Comparison of ENCODE assay signal across 1 cellular context in genomic region chr2:8692783-8693768, GRCh38.
TF ChIP-seq lines count a peak whose summit lies in the region.

No MANE protein-coding gene starts in this region.

TF ChIP-seq in HepG2, 621 proteins besides CTCF, POLR2A, EP300 and RAD21 (continued from another document and continues in another):
- TF ChIP-seq AHDC1 (CRISPR knock-in tag; IDR thresholded peaks at IDR 0.05; ENCODE audit: borderline replicate concordance) (0 out of 2 replicates have a peak, but pooled peaks have one; percentile 34), ZHX2 (IDR thresholded peaks at IDR 0.05; ENCODE audit: low read depth) (no peak), ZHX2 (CRISPR knock-in tag; IDR thresholded peaks at IDR 0.05; ENCODE audit: borderline replicate concordance) (no peak), ETV5 (CRISPR knock-in tag; IDR thresholded peaks at IDR 0.05; ENCODE audit: borderline replicate concordance) (peak; percentile 48), REPIN1 (CRISPR knock-in tag; IDR thresholded peaks at IDR 0.05; ENCODE audit: borderline replicate concordance, low read depth) (peak; percentile 52; the same call in 1 of the 2 replicates), ZNF574 (CRISPR knock-in tag; IDR thresholded peaks at IDR 0.05) (peak; percentile 44; the same call in 1 of the 2 replicates), ZNF674 (CRISPR knock-in tag; IDR thresholded peaks at IDR 0.05; ENCODE audit: low read depth) (no peak; the same call in 1 of the 2 replicates), SRF (IDR thresholded peaks at IDR 0.05; ENCODE audit: low read depth, low read length) (no peak), CBFB (CRISPR knock-in tag; IDR thresholded peaks at IDR 0.05) (0 out of 2 replicates have a peak, but pooled peaks have one; percentile 31), MXD3 (CRISPR knock-in tag; IDR thresholded peaks at IDR 0.05) (peak; percentile 81), ZNF124 (CRISPR knock-in tag; IDR thresholded peaks at IDR 0.05) (peak; percentile 82), AHR (CRISPR knock-in tag; IDR thresholded peaks at IDR 0.05) (0 out of 2 replicates have a peak, but pooled peaks have one; percentile 35), STAT5B (CRISPR knock-in tag; IDR thresholded peaks at IDR 0.05) (0 out of 2 replicates have a peak, but pooled peaks have one; percentile 35), HNRNPL (IDR thresholded peaks at IDR 0.05; ENCODE audit: low read depth, low read length) (no peak), ATF2 (CRISPR knock-in tag; IDR thresholded peaks at IDR 0.05) (peak; percentile 27; the same call in 1 of the 2 replicates), ZNF598 (CRISPR knock-in tag; IDR thresholded peaks at IDR 0.05; ENCODE audit: borderline replicate concordance) (no peak), LCORL (IDR thresholded peaks at IDR 0.05) (no peak), LCORL (CRISPR knock-in tag; IDR thresholded peaks at IDR 0.05) (peak; percentile 73), ZNF512B (CRISPR knock-in tag; IDR thresholded peaks at IDR 0.05; ENCODE audit: borderline replicate concordance) (0 out of 2 replicates have a peak, but pooled peaks have one; percentile 68), SMAD3 (CRISPR knock-in tag; IDR thresholded peaks at IDR 0.05) (0 out of 2 replicates have a peak, but pooled peaks have one; percentile 23), HDAC2 (CRISPR knock-in tag; IDR thresholded peaks at IDR 0.05) (0 out of 2 replicates have a peak, but pooled peaks have one; percentile 20), ZFP36L2 (CRISPR knock-in tag; IDR thresholded peaks at IDR 0.05) (0 out of 2 replicates have a peak, but pooled peaks have one; percentile 65), FOXK2 (IDR thresholded peaks at IDR 0.05) (no peak), TEAD3 (CRISPR knock-in tag; optimal IDR thresholded peaks at IDR 0.05; ENCODE audit: borderline replicate concordance) (peak; percentile 67), TFDP2 (CRISPR knock-in tag; IDR thresholded peaks at IDR 0.05) (peak; percentile 49; the same call in 1 of the 2 replicates), ZNF20 (CRISPR knock-in tag; IDR thresholded peaks at IDR 0.05) (no peak), TOPORS (CRISPR knock-in tag; IDR thresholded peaks at IDR 0.05) (0 out of 2 replicates have a peak, but pooled peaks have one; percentile 6), TFDP1 (CRISPR knock-in tag; IDR thresholded peaks at IDR 0.05; ENCODE audit: borderline replicate concordance) (peak; percentile 64; the same call in 1 of the 2 replicates), KLF12 (CRISPR knock-in tag; IDR thresholded peaks at IDR 0.05; ENCODE audit: borderline replicate concordance) (no peak), MAZ (IDR thresholded peaks at IDR 0.05; ENCODE audit: borderline replicate concordance, low read depth, low read length) (0 out of 2 replicates have a peak, but pooled peaks have one; percentile 29), MAZ (CRISPR knock-in tag; IDR thresholded peaks at IDR 0.05; ENCODE audit: low read depth) (no peak), EED (CRISPR knock-in tag; IDR thresholded peaks at IDR 0.05) (peak; percentile 76; the same call in 1 of the 2 replicates)
- TF ChIP-seq, protein P1, sequence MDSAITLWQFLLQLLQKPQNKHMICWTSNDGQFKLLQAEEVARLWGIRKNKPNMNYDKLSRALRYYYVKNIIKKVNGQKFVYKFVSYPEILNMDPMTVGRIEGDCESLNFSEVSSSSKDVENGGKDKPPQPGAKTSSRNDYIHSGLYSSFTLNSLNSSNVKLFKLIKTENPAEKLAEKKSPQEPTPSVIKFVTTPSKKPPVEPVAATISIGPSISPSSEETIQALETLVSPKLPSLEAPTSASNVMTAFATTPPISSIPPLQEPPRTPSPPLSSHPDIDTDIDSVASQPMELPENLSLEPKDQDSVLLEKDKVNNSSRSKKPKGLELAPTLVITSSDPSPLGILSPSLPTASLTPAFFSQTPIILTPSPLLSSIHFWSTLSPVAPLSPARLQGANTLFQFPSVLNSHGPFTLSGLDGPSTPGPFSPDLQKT (CRISPR knock-in tag; IDR thresholded peaks at IDR 0.05; ENCODE audit: borderline replicate concordance): no peak
